Comparison of ENCODE assay signal across 17 cellular contexts in genomic region chr2:173191601-173192000, GRCh38.
DNase-seq lines count a peak whose midpoint lies in the region; ATAC-seq, FAIRE-seq and TF ChIP-seq lines count a peak whose summit lies in the region.
"Had no signal": no experiment of that assay in that cellular context is flagged by ENCODE, and none has a peak within 500 bp of the region (broad histone marks: within the 10 kb centered on the region; RNA-seq: fewer than 3 reads in every experiment).

No MANE protein-coding gene starts in this region.

- H3K27ac ChIP-seq in sigmoid colon = peak overlapping the region; percentile 1 to 73 (median 48)
- peak overlapping the region in 2 of 5 donors; percentile 4 to 46 for H3K27ac ChIP-seq in stomach
- no peak overlapping the region for H3K27ac ChIP-seq in Peyer's patch
- H3K27ac ChIP-seq: hepatocyte, ovary had no signal

- no peaks in the 10 kb centered on the region for H3K9me3 ChIP-seq in sigmoid colon
- H3K9me3 ChIP-seq in stomach = no peaks in the 10 kb centered on the region
- H3K9me3 ChIP-seq in Peyer's patch = no peaks in the 10 kb centered on the region
- H3K9me3 ChIP-seq: HAP-1, ovary had no signal

- H3K4me1 ChIP-seq in sigmoid colon (peaks cover 0 to 74% (median 52%) of the 10 kb centered on the region in 4 donors), stomach (peaks cover 0 to 41% (median 20%) of the 10 kb centered on the region in 4 donors), Peyer's patch (no peaks in the 10 kb centered on the region)

- no peak for TF ChIP-seq POLR2A in sigmoid colon (IDR thresholded peaks at IDR 0.05)
- no peak for TF ChIP-seq POLR2A in stomach (IDR thresholded peaks at IDR 0.05)
- no peak for TF ChIP-seq POLR2A in Peyer's patch (IDR thresholded peaks at IDR 0.05)

- TF ChIP-seq EP300 in sigmoid colon (IDR thresholded peaks at IDR 0.05) = no peak
- TF ChIP-seq EP300 in stomach (IDR thresholded peaks at IDR 0.05) = no peak

- no peak for ATAC-seq in GM18907 (IDR thresholded peaks at IDR 0.05; ENCODE audit: unreplicated experiment)
- ATAC-seq: SK-N-SH treated with all-trans-retinoic acid at 6 μM for 48 hours had no signal

- DNase-seq in GM03348 (ENCODE audit: low spot score) (peak; percentile 16), RCC 7860 (ENCODE audit: low spot score) (peak; percentile 90), fibroblast of villous mesenchyme (ENCODE audit: low read depth) (peak; percentile 36), sigmoid colon (no peak), stomach (no peak), Peyer's patch (no peak), inferior parietal cortex (ENCODE audit: extremely low spot score) (no peak)
- DNase-seq: activated T-cell treated with anti-CD3 and anti-CD28 coated beads, Interleukin-2, amount 50 U/mL, for 48 hours; DMS79; effector memory CD4-positive, alpha-beta T cell; NCI-H1417 treated with DMSO at 0.1 percent for 48 hours; NCI-H510A; ovary had no signal

- H3K36me3 ChIP-seq in sigmoid colon (peaks cover 0 to 7% (median 3%) of the 10 kb centered on the region in 4 donors), stomach (peaks cover 0 to 3% (median 0%) of the 10 kb centered on the region in 4 donors), Peyer's patch (no peaks in the 10 kb centered on the region)
- H3K36me3 ChIP-seq: HAP-1, ovary had no signal

- 85 to 87% methylated on average over 3 of the region's 3 CpGs for WGBS in sigmoid colon, 2 donors
- 70 to 86% (median 74%) methylated on average over 3 of the region's 3 CpGs for WGBS in stomach, 5 donors

- TF ChIP-seq CTCF in fibroblast of villous mesenchyme (IDR thresholded peaks at IDR 0.05; ENCODE audit: insufficient read depth, low read depth, low read length) = no peak
- no peak for TF ChIP-seq CTCF in sigmoid colon (IDR thresholded peaks at IDR 0.05)
- TF ChIP-seq CTCF in stomach (IDR thresholded peaks at IDR 0.05) = no peak
- TF ChIP-seq CTCF in Peyer's patch (IDR thresholded peaks at IDR 0.05) = no peak

- FAIRE-seq in RCC 7860 (lab: Jason Lieb, UNC) = peak; percentile 95

- intact Hi-C loops in sigmoid colon (cut with DNase I) (no loop called here), stomach (cut with DNase I; ENCODE audit: low total_unique reads) (no loop called here)

- H3K4me3 ChIP-seq in fibroblast of villous mesenchyme (ENCODE audit: low read depth, low read length) = no peak overlapping the region
- no peak overlapping the region for H3K4me3 ChIP-seq in sigmoid colon
- H3K4me3 ChIP-seq in stomach = no peak overlapping the region
- H3K4me3 ChIP-seq in Peyer's patch = no peak overlapping the region
- H3K4me3 ChIP-seq: HAP-1, hepatocyte, ovary had no signal

- H3K27me3 ChIP-seq in sigmoid colon = no peaks in the 10 kb centered on the region
- no peaks in the 10 kb centered on the region for H3K27me3 ChIP-seq in stomach
- H3K27me3 ChIP-seq in Peyer's patch = no peaks in the 10 kb centered on the region
- H3K27me3 ChIP-seq: hepatocyte, ovary had no signal

Comparison
In these comparisons a context has a peak if more than half of its experiments do, and no peak if none do; other contexts are left out.
1. DNase-seq: peak in GM03348 (single experiment), RCC 7860 (single experiment) and fibroblast of villous mesenchyme (single experiment); none in sigmoid colon (single experiment), stomach (single experiment), Peyer's patch (0 of 3) and inferior parietal cortex (single experiment).
2. H3K27ac ChIP-seq: peak in sigmoid colon (4 of 4); none in Peyer's patch (0 of 4).